9 cellular contexts compared by ENCODE assay signal in genomic region chr3:100602506-100603444, GRCh38. TPM values are rescaled to one million over a fixed set of nuclear protein-coding genes. Genes with fewer than 3 reads are reported as not detected.
DNase-seq lines count a peak whose midpoint lies in the region; ATAC-seq and TF ChIP-seq lines count a peak whose summit lies in the region.
"Had no signal": no experiment of that assay in that cellular context is flagged by ENCODE, and none has a peak within 500 bp of the region (broad histone marks: within the 10 kb centered on the region; RNA-seq: fewer than 3 reads in every experiment).

No MANE protein-coding gene starts in this region.

- in situ Hi-C loops in HAP-1 (cut with MboI; ENCODE audit: low sequenced_read_pairs), result no loop called here

- TF ChIP-seq RAD21 in liver (IDR thresholded peaks at IDR 0.05), result peak in 1 of 2 donors; percentile 41

- ATAC-seq in GM19351 (IDR thresholded peaks at IDR 0.05; ENCODE audit: unreplicated experiment), result peak; percentile 48
- peak; percentile 38 for ATAC-seq in WTC11

- H3K9ac ChIP-seq in liver (ENCODE audit: low read depth in 1 of 2, low read length in 2 of 2), result peak overlapping the region in 1 of 2 donors; percentile 41

- H3K9me3 Mint-ChIP-seq in WTC11, result peaks cover 14% of the 10 kb centered on the region; the same call in 1 of the 2 replicates

- CTCF ChIA-PET in WTC11 (lab: Charles Lee), result interaction anchor here (1.1 to 4.1 kb wide), 11 partner anchors 12 to 291 kb away, joined by 3 to 43 read pairs (median 7); partner anchors contain the start of gene NIT2

- peaks cover 25% of the 10 kb centered on the region for H3K4me1 Mint-ChIP-seq in WTC11

- peak overlapping the region; percentile 51 to 73 for H3K27ac ChIP-seq in liver (ENCODE audit: low read depth in 1 of 2, low read length in 2 of 2)

- peaks cover 0 to 1% (median 0%) of the 10 kb centered on the region in 4 donors for H3K9me3 ChIP-seq in liver (ENCODE audit: control insufficient read depth in 4 of 4, low read length in 3 of 4)
- no peaks in the 10 kb centered on the region for H3K9me3 ChIP-seq in HAP-1

- POLR2A ChIA-PET in WTC11 (lab: Charles Lee), result interaction anchor here (1.5 kb wide), 1 partner anchor 11 kb away, joined by 7 read pairs; no protein-coding TSS in a partner anchor

- no peak overlapping the region for H3K4me3 Mint-ChIP-seq in WTC11

- H3K36me3 Mint-ChIP-seq in WTC11, result peaks cover 2% of the 10 kb centered on the region; the same call in 1 of the 2 replicates

- no peak for TF ChIP-seq CTCF in WTC11 (IDR thresholded peaks at IDR 0.05)
- TF ChIP-seq CTCF in liver (IDR thresholded peaks at IDR 0.05; ENCODE audit: low read depth, low read length, missing input control), result no peak

- WGBS in liver, result 42% methylated on average over 7 of the region's 7 CpGs

- H3K27me3 ChIP-seq in liver (ENCODE audit: control insufficient read depth in 4 of 4, insufficient read depth in 4 of 4, low read length in 3 of 4), result no peaks in the 10 kb centered on the region
- peaks cover under 1% of the 10 kb centered on the region; the same call in 1 of the 2 replicates for H3K27me3 ChIP-seq in HAP-1 (ENCODE audit: low read depth)

- H3K36me3 ChIP-seq in liver (ENCODE audit: control insufficient read depth in 4 of 4, insufficient read depth in 3 of 4, low read depth in 1 of 4, low read length in 3 of 4), result no peaks in the 10 kb centered on the region
- H3K36me3 ChIP-seq in HAP-1 (replicated peaks), result no peaks in the 10 kb centered on the region

- no peaks in the 10 kb centered on the region for H3K27me3 Mint-ChIP-seq in WTC11 (ENCODE audit: low read depth)

- H3K4me3 ChIP-seq in liver (ENCODE audit: low read depth in 1 of 3, low read length in 3 of 3) (no peak overlapping the region), HAP-1 (no peak overlapping the region)

- H3K4me1 ChIP-seq in liver (ENCODE audit: control insufficient read depth in 4 of 4, insufficient read depth in 4 of 4, low read length in 3 of 4), result peaks cover 0 to 21% (median 20%) of the 10 kb centered on the region in 4 donors
- H3K4me1 ChIP-seq in HAP-1, result no peaks in the 10 kb centered on the region

- peak; percentile 18 for DNase-seq in CD1c-positive myeloid dendritic cell (ENCODE audit: extremely low spot score)
- DNase-seq in HPDE6-E6E7 (ENCODE audit: extremely low spot score), result peak; percentile 40
- no peak for DNase-seq in WTC11 (ENCODE audit: low spot score)
- no peak for DNase-seq in HAP-1 (ENCODE audit: low spot score in 2 of 2)
- DNase-seq in DMS 273 (lab: John Stamatoyannopoulos, UW; ENCODE audit: unreplicated experiment), result no peak
- DNase-seq in inferior parietal cortex (ENCODE audit: extremely low spot score), result no peak

- H3K27ac Mint-ChIP-seq in WTC11, result no peak overlapping the region

TF ChIP-seq in WTC11, 78 proteins besides CTCF, POLR2A, EP300 and RAD21:
- no peak for TF ChIP-seq NFATC4 (CRISPR knock-in tag; IDR thresholded peaks at IDR 0.05)
- no peak for TF ChIP-seq IRF1 (CRISPR knock-in tag; IDR thresholded peaks at IDR 0.05)
- no peak for TF ChIP-seq ESRRA (CRISPR knock-in tag; IDR thresholded peaks at IDR 0.05; ENCODE audit: borderline replicate concordance)
- no peak for TF ChIP-seq ELF4 (CRISPR knock-in tag; IDR thresholded peaks at IDR 0.05; ENCODE audit: low read depth)
- no peak for TF ChIP-seq ZNF138 (CRISPR knock-in tag; conservative IDR thresholded peaks at IDR 0.05)
- no peak for TF ChIP-seq FOXP4 (CRISPR knock-in tag; IDR thresholded peaks at IDR 0.05)
- TF ChIP-seq RORB (CRISPR knock-in tag; IDR thresholded peaks at IDR 0.05), result no peak
TF ChIP-seq in WTC11: peak in this region for 0.

TF ChIP-seq in liver, 16 proteins besides CTCF, POLR2A, EP300 and RAD21:
- TF ChIP-seq RXRA (IDR thresholded peaks at IDR 0.05), result no peak
- no peak for TF ChIP-seq SP1 (IDR thresholded peaks at IDR 0.05)
- TF ChIP-seq MAX (IDR thresholded peaks at IDR 0.05), result no peak
- peak; percentile 98 to 99 for TF ChIP-seq JUND (IDR thresholded peaks at IDR 0.05)
- TF ChIP-seq YY1 (IDR thresholded peaks at IDR 0.05), result peak; percentile 46
- TF ChIP-seq TAF1 (conservative IDR thresholded peaks at IDR 0.05), result no peak
- peak in 1 of 2 donors; percentile 35 for TF ChIP-seq HNF4A (conservative IDR thresholded peaks at IDR 0.05)
- no peak for TF ChIP-seq NR2F2 (IDR thresholded peaks at IDR 0.05)
- peak; percentile 35 for TF ChIP-seq REST (IDR thresholded peaks at IDR 0.05)
- TF ChIP-seq ATF3 (IDR thresholded peaks at IDR 0.05), result peak; percentile 91
- TF ChIP-seq FOXA1 (IDR thresholded peaks at IDR 0.05), result peak; percentile 94
- TF ChIP-seq FOXA2 (IDR thresholded peaks at IDR 0.05), result peak; percentile 92
- no peak for TF ChIP-seq HNF4G (IDR thresholded peaks at IDR 0.05)

RNA-seq across cellular contexts. Expression of gene ADGRG7, which starts 6.6 kb away (rescaled TPM):
- total RNA-seq in WTC11 (2021), result not detected in 3 replicates
- 10 to 100 TPM in 1 of 2 donors, 1 to 10 TPM in 1; 2.1 to 65.5 TPM for total RNA-seq in liver
- 10 to 100 TPM in 1 of 2 donors, 1 to 10 TPM in 1; 7.3 to 20.1 TPM for polyA plus RNA-seq in liver
- total RNA-seq: kidney epithelial cell had no signal

Comparison
In these comparisons a context has a peak if more than half of its experiments do, and no peak if none do; other contexts are left out.
1. DNase-seq: peak in CD1c-positive myeloid dendritic cell (single experiment) and HPDE6-E6E7 (single experiment); none in WTC11 (single experiment), HAP-1 (0 of 2), DMS 273 (single experiment) and inferior parietal cortex (single experiment).